Comparison of ENCODE assay signal across 20 cellular contexts in the genomic region with DNA sequence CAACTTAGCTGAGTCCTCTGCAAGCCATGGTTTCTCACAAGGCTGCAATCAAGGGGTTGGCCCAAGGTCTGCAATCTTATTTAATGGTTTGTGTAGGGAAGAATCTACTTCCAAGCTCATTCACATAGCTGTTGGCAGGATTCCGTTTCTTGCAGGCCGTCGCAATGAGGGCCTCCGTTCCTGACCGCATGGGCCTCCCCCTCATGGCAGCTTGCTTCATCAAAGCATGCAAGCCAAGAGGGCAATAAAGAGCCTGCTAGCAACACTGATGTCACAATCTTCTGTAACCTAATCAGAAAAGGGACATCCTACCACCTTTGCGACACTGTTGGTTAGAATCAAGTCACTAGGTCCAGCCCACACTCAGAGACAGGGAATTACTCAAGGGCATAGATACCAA.
"Had no signal": no experiment of that assay in that cellular context is flagged by ENCODE, and none has a peak within 500 bp of the region (broad histone marks: within the 10 kb centered on the region; RNA-seq: fewer than 3 reads in every experiment).

No MANE protein-coding gene starts in this region.

- DNase-seq: activated CD4-positive, alpha-beta T cell treated with anti-CD3 and anti-CD28 coated beads for 1 hour; activated CD4-positive, alpha-beta T cell treated with anti-CD3 and anti-CD28 coated beads, Interleukin-2, amount 50 U/mL, for 4 hours; activated CD8-positive, alpha-beta memory T cell treated with anti-CD3 and anti-CD28 coated beads for 24 hours; activated CD8-positive, alpha-beta memory T cell treated with anti-CD3 and anti-CD28 coated beads, Interleukin-2, amount 50 U/mL, for 4 hours; activated T-cell treated with anti-CD3 and anti-CD28 coated beads, Interleukin-2, amount 50 U/mL, for 24 hours; caudate nucleus; dermis blood vessel endothelial cell; effector CD8-positive, alpha-beta T cell; erythroblast; foreskin fibroblast; left lung; natural killer cell; ovary; psoas muscle; spleen; stimulated activated CD4-positive, alpha-beta T cell treated with anti-CD3 and anti-CD28 coated beads, Interleukin-4, amount 100 ng/mL, for 24 hours; stimulated activated naive CD8-positive, alpha-beta T cell treated with anti-CD3 and anti-CD28 coated beads, Interleukin-15, Interleukin-2, amounts not matched to agents 100 U/mL and 50 U/mL, for 24 hours had no signal

- H3K4me3 ChIP-seq: left lung, ovary, psoas muscle, right atrium auricular region, spleen had no signal

- ATAC-seq: activated naive CD4-positive, alpha-beta T cell treated with anti-CD3 and anti-CD28 coated beads, Interleukin-2, amount 50 U/mL, for 72 hours; activated T-helper 17 cell treated with anti-CD3 and anti-CD28 coated beads, Interleukin-2, amount 50 U/mL, for 72 hours; left lung; natural killer cell; psoas muscle; stimulated activated naive CD8-positive, alpha-beta T cell treated with anti-CD3 and anti-CD28 coated beads, Interleukin-15, Interleukin-2, amounts not matched to agents 100 U/mL and 50 U/mL, for 24 hours had no signal

- H3K36me3 ChIP-seq: left lung, ovary, right atrium auricular region, spleen had no signal

- H3K27me3 ChIP-seq: left lung, ovary, right atrium auricular region had no signal

- H3K9me3 ChIP-seq: ovary, psoas muscle had no signal

- H3K4me1 ChIP-seq: left lung, psoas muscle, right atrium auricular region had no signal

- H3K27ac ChIP-seq: left lung, ovary, psoas muscle, right atrium auricular region, spleen had no signal
